16 cellular contexts compared by ENCODE assay signal in genomic region chr7:27453702-27454405, GRCh38.
DNase-seq lines count a peak whose midpoint lies in the region; ATAC-seq and TF ChIP-seq lines count a peak whose summit lies in the region.
"Had no signal": no experiment of that assay in that cellular context is flagged by ENCODE, and none has a peak within 500 bp of the region (broad histone marks: within the 10 kb centered on the region; RNA-seq: fewer than 3 reads in every experiment).

No MANE protein-coding gene starts in this region.

- H3K36me3 ChIP-seq in mammary epithelial cell (ENCODE audit: insufficient read depth, low read length) (no peaks in the 10 kb centered on the region), breast epithelium (no peaks in the 10 kb centered on the region), testis (ENCODE audit: low read depth, missing control alignments) (no peaks in the 10 kb centered on the region)
- H3K36me3 ChIP-seq: right atrium auricular region, tibial artery had no signal

- no peaks in the 10 kb centered on the region for H3K4me1 ChIP-seq in mammary epithelial cell (ENCODE audit: insufficient read depth, low read length)
- no peaks in the 10 kb centered on the region for H3K4me1 ChIP-seq in breast epithelium
- no peaks in the 10 kb centered on the region for H3K4me1 ChIP-seq in testis
- H3K4me1 ChIP-seq: right atrium auricular region, tibial artery had no signal

- H2AFZ ChIP-seq in mammary epithelial cell (ENCODE audit: low read depth, low read length) = no peak overlapping the region

- intact Hi-C loops in mammary epithelial cell (cut with micrococcal nuclease) (no loop called here), breast epithelium (cut with DNase I; ENCODE audit: low total_unique reads) (no loop called here), testis (cut with DNase I; ENCODE audit: low total_unique reads) (no loop called here)

- H3K4me3 ChIP-seq in mammary epithelial cell (replicated peaks in 1 of 3; ENCODE audit: insufficient read depth in 1 of 3, low read depth in 2 of 3, low read length in 3 of 3) (no peak overlapping the region), breast epithelium (no peak overlapping the region), foreskin fibroblast (ENCODE audit: low read depth in 1 of 2, low read length in 2 of 2) (no peak overlapping the region), testis (no peak overlapping the region)
- H3K4me3 ChIP-seq: coronary artery, right atrium auricular region, tibial artery had no signal

- H3K9ac ChIP-seq in mammary epithelial cell (ENCODE audit: insufficient read depth, low read length) = no peak overlapping the region

- H3K4me2 ChIP-seq in mammary epithelial cell (ENCODE audit: insufficient read depth, low read depth, low read length) = no peak overlapping the region

- 67% methylated on average over 7 of the region's 8 CpGs for WGBS in mammary epithelial cell (ENCODE audit: low coverage, missing lambda C conversion rate)
- 55 to 56% methylated on average over 8 of the region's 8 CpGs for WGBS in testis, 2 donors

- TF ChIP-seq CTCF in mammary epithelial cell (conservative IDR thresholded peaks at IDR 0.05 in 1 of 2, IDR thresholded peaks at IDR 0.05 in 1 of 2; ENCODE audit: extremely low read depth in 1 of 2, insufficient read depth in 1 of 2, low read depth in 1 of 2, low read length in 2 of 2) = no peak
- no peak for TF ChIP-seq CTCF in breast epithelium (IDR thresholded peaks at IDR 0.05)
- no peak for TF ChIP-seq CTCF in foreskin fibroblast (IDR thresholded peaks at IDR 0.05; ENCODE audit: low read depth, low read length)
- TF ChIP-seq CTCF in testis (IDR thresholded peaks at IDR 0.05) = no peak

- H3K27me3 ChIP-seq in mammary epithelial cell (ENCODE audit: insufficient read depth, low read length) (peaks cover 3% of the 10 kb centered on the region), breast epithelium (no peaks in the 10 kb centered on the region), testis (no peaks in the 10 kb centered on the region)
- H3K27me3 ChIP-seq: right atrium auricular region had no signal

- ATAC-seq in HG02973 (IDR thresholded peaks at IDR 0.05; ENCODE audit: unreplicated experiment) (no peak), GM18502 (IDR thresholded peaks at IDR 0.05; ENCODE audit: poor library complexity, unreplicated experiment) (no peak)
- ATAC-seq: T-cell had no signal

- in situ Hi-C loops in mammary epithelial cell (cut with MboI; ENCODE audit: low sequenced_read_pairs in 2 of 2) = no loop called here

- BruUV-seq in mammary epithelial cell (replicated peaks; lab: Mats Ljungman, UMichigan) = no TSS peak

- TF ChIP-seq POLR2A in breast epithelium (IDR thresholded peaks at IDR 0.05) = no peak
- TF ChIP-seq POLR2A in testis (IDR thresholded peaks at IDR 0.05) = no peak

- H3K79me2 ChIP-seq in mammary epithelial cell (ENCODE audit: insufficient read depth, low read length) = no peaks in the 10 kb centered on the region

- dilution Hi-C loops in mammary epithelial cell (cut with HindIII; ENCODE audit: low sequenced_read_pairs) = no loop called here

- no peaks in the 10 kb centered on the region for H4K20me1 ChIP-seq in mammary epithelial cell (ENCODE audit: insufficient read depth, low read length)

- H3K9me3 ChIP-seq in mammary epithelial cell (replicated peaks; ENCODE audit: insufficient read depth, low read length) = no peaks in the 10 kb centered on the region
- no peaks in the 10 kb centered on the region for H3K9me3 ChIP-seq in breast epithelium
- H3K9me3 ChIP-seq in testis = no peaks in the 10 kb centered on the region
- H3K9me3 ChIP-seq: right atrium auricular region, tibial artery had no signal

- H3K27ac ChIP-seq in mammary epithelial cell (ENCODE audit: insufficient read depth, low read depth, low read length) (no peak overlapping the region), breast epithelium (no peak overlapping the region), testis (no peak overlapping the region)
- H3K27ac ChIP-seq: coronary artery, right atrium auricular region, tibial artery had no signal

- CTCF ChIA-PET in mammary epithelial cell (lab: Charles Lee; ENCODE audit: low non-redundant PET) = no interaction called here

- DNase-seq in mammary epithelial cell (peak; percentile 8), breast epithelium (ENCODE audit: low spot score in 2 of 2) (no peak), SW480 (ENCODE audit: low spot score) (peak; percentile 33), foreskin fibroblast (peak; percentile 78 to 94), testis (peak; percentile 41), mesenteric fat pad (ENCODE audit: low spot score) (no peak)
- DNase-seq: activated CD4-positive, alpha-beta T cell treated with anti-CD3 and anti-CD28 coated beads, Interleukin-2, amount 50 U/mL, for 4 hours; activated gamma-delta T cell treated with Interleukin-2 at 50 U/mL for 16 hours; head of caudate nucleus; NCI-H774; T-cell; tibial artery had no signal

Comparison
In these comparisons a context has a peak if more than half of its experiments do, and no peak if none do; other contexts are left out.
1. DNase-seq: peak in mammary epithelial cell (single experiment), SW480 (single experiment), foreskin fibroblast (2 of 2) and testis (single experiment); none in breast epithelium (0 of 2) and mesenteric fat pad (single experiment).